In the genomic region with DNA sequence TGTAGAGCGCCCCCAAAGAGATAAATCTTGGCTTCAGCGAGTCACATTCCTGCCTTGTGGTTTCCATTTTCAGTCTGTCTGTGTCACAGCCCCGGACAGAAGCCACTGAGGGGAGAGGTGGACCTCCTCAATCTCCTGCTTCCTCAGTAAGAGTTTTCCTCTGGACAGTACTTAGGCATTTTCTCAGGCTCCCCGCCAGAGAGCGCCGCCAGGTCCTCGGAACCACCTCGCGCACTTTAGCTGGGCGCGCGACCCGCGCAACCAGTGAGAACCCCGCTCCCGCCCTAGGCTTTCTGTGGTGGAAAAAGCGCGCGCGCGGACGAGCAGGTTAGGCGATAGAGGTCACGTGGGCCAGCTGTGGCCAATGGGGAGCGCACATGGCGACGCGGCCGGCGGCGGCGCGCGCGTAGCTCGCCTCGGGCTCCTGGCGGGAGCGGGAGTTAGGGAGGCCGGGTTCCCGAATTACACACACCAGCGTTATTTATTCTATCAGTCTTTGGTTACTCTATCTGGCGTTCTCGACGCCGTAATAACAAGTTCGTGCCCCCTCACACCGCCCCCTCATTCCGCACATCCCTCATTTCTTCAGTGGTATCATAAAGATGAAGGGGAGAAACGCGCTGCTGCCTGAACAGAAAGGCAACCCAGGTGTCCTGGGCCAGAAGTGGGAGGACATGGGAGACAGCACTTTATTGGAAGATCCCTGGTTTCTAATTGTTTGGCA, we compare ENCODE assay signal across 8 cellular contexts. TPM values are rescaled to one million over a fixed set of nuclear protein-coding genes. Genes with fewer than 3 reads are reported as not detected.
DNase-seq lines count a peak whose midpoint lies in the region; ATAC-seq and TF ChIP-seq lines count a peak whose summit lies in the region.

No MANE protein-coding gene starts in this region.

- H3K27ac Mint-ChIP-seq in activated naive CD4-positive, alpha-beta T cell treated with anti-CD3 and anti-CD28 coated beads for 36 hours = peak overlapping the region; percentile 95

- H3K27ac ChIP-seq in SJSA1 (peak overlapping the region; percentile 41), gastroesophageal sphincter (peak overlapping the region; percentile 83 to 90 (median 88))

- peak; percentile 89 for DNase-seq in HFF-Myc (ENCODE audit: extremely low read depth, low read depth)
- DNase-seq in MV-4-11 (lab: John Stamatoyannopoulos, UW) = peak; percentile 97
- peak; percentile 96 to 99 for DNase-seq in SJSA1 (ENCODE audit: low read depth in 1 of 2, low spot score in 2 of 2)
- peak; percentile 99 for DNase-seq in activated naive CD4-positive, alpha-beta T cell treated with anti-CD3 and anti-CD28 coated beads for 36 hours
- peak; percentile 82 for DNase-seq in non-pigmented ciliary epithelial cell (ENCODE audit: low read depth)
- DNase-seq in superior temporal gyrus (ENCODE audit: extremely low spot score) = peak; percentile 97

- TF ChIP-seq EP300 in gastroesophageal sphincter (IDR thresholded peaks at IDR 0.05) = no peak

- H3K36me3 ChIP-seq in SJSA1 (no peaks in the 10 kb centered on the region), gastroesophageal sphincter (no peaks in the 10 kb centered on the region)

- H3K4me1 ChIP-seq in SJSA1 (replicated peaks) = peaks cover 12% of the 10 kb centered on the region
- H3K4me1 ChIP-seq in gastroesophageal sphincter = peaks cover 0 to 16% (median 0%) of the 10 kb centered on the region in 3 donors

- no peaks in the 10 kb centered on the region for H3K27me3 ChIP-seq in SJSA1 (replicated peaks)
- H3K27me3 ChIP-seq in gastroesophageal sphincter = no peaks in the 10 kb centered on the region

- no peaks in the 10 kb centered on the region for H3K9me3 ChIP-seq in SJSA1 (replicated peaks)
- no peaks in the 10 kb centered on the region for H3K9me3 ChIP-seq in gastroesophageal sphincter

- CTCF ChIA-PET in activated naive CD4-positive, alpha-beta T cell treated with anti-CD3 and anti-CD28 coated beads for 36 hours (lab: Charles Lee) = interaction anchor here (0.6 to 1.5 kb wide), 9 partner anchors 12 to 337 kb away, joined by 3 to 7 read pairs (median 3); a partner anchor contains a TSS

- H3K4me3 ChIP-seq in GM08714 (ENCODE audit: low read length) (peak overlapping the region; percentile 76), HFF-Myc (replicated peaks; ENCODE audit: low read depth, low read length) (peak overlapping the region; percentile 50), SJSA1 (peak overlapping the region; percentile 33), gastroesophageal sphincter (peak overlapping the region; percentile 52 to 61)

- TF ChIP-seq CTCF in HFF-Myc (IDR thresholded peaks at IDR 0.05; ENCODE audit: low read depth, low read length, missing control alignments) (peak; percentile 63), gastroesophageal sphincter (IDR thresholded peaks at IDR 0.05) (peak; percentile 20 to 81 (median 66))

- no peaks in the 10 kb centered on the region for H3K9me3 Mint-ChIP-seq in activated naive CD4-positive, alpha-beta T cell treated with anti-CD3 and anti-CD28 coated beads for 36 hours

- peak; percentile 99 for ATAC-seq in gastroesophageal sphincter

- H3K4me1 Mint-ChIP-seq in activated naive CD4-positive, alpha-beta T cell treated with anti-CD3 and anti-CD28 coated beads for 36 hours (ENCODE audit: low read depth) = peaks cover 15% of the 10 kb centered on the region

- WGBS in gastroesophageal sphincter (ENCODE audit: low coverage in 1 of 2), 2 donors = 2 to 4% methylated on average over 8 to 11 of the region's 51 CpGs

- no peaks in the 10 kb centered on the region for H3K27me3 Mint-ChIP-seq in activated naive CD4-positive, alpha-beta T cell treated with anti-CD3 and anti-CD28 coated beads for 36 hours (ENCODE audit: low read depth)

- peak overlapping the region; percentile 89 for H3K4me3 Mint-ChIP-seq in activated naive CD4-positive, alpha-beta T cell treated with anti-CD3 and anti-CD28 coated beads for 36 hours

- intact Hi-C loops in activated naive CD4-positive, alpha-beta T cell treated with anti-CD3 and anti-CD28 coated beads for 36 hours (cut with micrococcal nuclease) = loop anchor here (1.0 kb wide), 6 partner anchors 18 to 336 kb away; a partner anchor contains a TSS

- peak; percentile 55 to 69 for TF ChIP-seq POLR2A in gastroesophageal sphincter (IDR thresholded peaks at IDR 0.05)

- H3K36me3 Mint-ChIP-seq in activated naive CD4-positive, alpha-beta T cell treated with anti-CD3 and anti-CD28 coated beads for 36 hours (ENCODE audit: low read depth) = no peaks in the 10 kb centered on the region

RNA-seq across cellular contexts. Expression of a gene that starts 19.4 kb away (rescaled TPM):
- not detected in 2 replicates for total RNA-seq in SJSA1 (2014; rRNA removed; shearing (Covaris generic))
- under 1 TPM; 0.15 to 0.29 TPM for total RNA-seq in activated naive CD4-positive, alpha-beta T cell treated with anti-CD3 and anti-CD28 coated beads for 36 hours
- total RNA-seq in gastroesophageal sphincter = 1 to 10 TPM in 1 of 4 donors, not detected in 3; 2.0 TPM

RNA-seq across cellular contexts. Expression of a gene that starts 19.5 kb away (rescaled TPM):
- total RNA-seq in SJSA1 (2014; rRNA removed; shearing (Covaris generic)) = 78.8 and 117 TPM in 2 replicates
- total RNA-seq in activated naive CD4-positive, alpha-beta T cell treated with anti-CD3 and anti-CD28 coated beads for 36 hours = 10 to 100 TPM; 30.5 to 32.8 TPM
- 10 to 100 TPM; 60.2 to 92.9 (median 67.6) TPM for total RNA-seq in gastroesophageal sphincter

RNA-seq across cellular contexts. Expression of a gene that starts 35.8 kb away (rescaled TPM):
- 2.0 TPM in 1 of 2 replicates, not detected in the other for total RNA-seq in SJSA1 (2014; rRNA removed; shearing (Covaris generic))
- under 1 TPM; 0.67 to 0.99 TPM for total RNA-seq in activated naive CD4-positive, alpha-beta T cell treated with anti-CD3 and anti-CD28 coated beads for 36 hours
- total RNA-seq in gastroesophageal sphincter = 1 to 10 TPM in 2 of 4 donors, not detected in 2; 1.3 to 1.5 TPM

Comparison
In these comparisons a context has a peak if more than half of its experiments do, and no peak if none do; other contexts are left out.
1. Peak in every context shown above with its lines: DNase-seq, ATAC-seq, H3K4me3 ChIP-seq and H3K27ac ChIP-seq.